24 cellular contexts compared by ENCODE assay signal in the genomic region with DNA sequence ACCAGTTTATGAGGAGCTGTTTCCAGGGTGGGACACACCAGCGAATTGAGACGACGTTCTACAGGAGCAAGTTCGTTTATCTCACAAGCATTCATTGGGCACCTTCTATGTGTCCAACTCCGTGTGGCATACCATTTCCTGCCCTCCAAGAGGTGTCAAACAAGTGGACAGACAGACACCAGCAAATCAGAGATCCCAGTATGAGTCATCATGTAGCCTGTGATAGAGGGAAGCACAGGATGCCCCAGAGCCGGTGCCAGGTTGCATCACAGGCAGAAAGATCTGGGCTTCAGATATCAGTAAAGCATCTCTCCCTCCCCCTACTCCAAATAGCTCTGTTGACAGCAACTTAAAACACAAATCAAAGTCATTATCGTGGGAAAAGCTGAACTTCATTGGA. TPM values are rescaled to one million over a fixed set of nuclear protein-coding genes. Genes with fewer than 3 reads are reported as not detected.
DNase-seq lines count a peak whose midpoint lies in the region; ATAC-seq, FAIRE-seq and TF ChIP-seq lines count a peak whose summit lies in the region.
"Had no signal": no experiment of that assay in that cellular context is flagged by ENCODE, and none has a peak within 500 bp of the region (broad histone marks: within the 10 kb centered on the region; RNA-seq: fewer than 3 reads in every experiment).

No MANE protein-coding gene starts in this region.

- H4K8ac ChIP-seq in mesenchymal stem cell (ENCODE audit: low read length): no peak overlapping the region

- H3K27ac ChIP-seq in K562 (ENCODE audit: extremely low read depth, low read depth, low read length): no peak overlapping the region
- H3K27ac ChIP-seq in mesenchymal stem cell (ENCODE audit: low read length, poor library complexity, severe bottlenecking): no peak overlapping the region
- H3K27ac ChIP-seq: sigmoid colon, SJCRH30 had no signal

- peaks cover 2 to 18% of the 10 kb centered on the region in 2 experiments; a peak in 2 of 5 replicates for H3K27me3 ChIP-seq in K562 (ENCODE audit: control insufficient read depth in 2 of 2, insufficient read depth in 2 of 2, low read length in 2 of 2)
- no peaks in the 10 kb centered on the region for H3K27me3 ChIP-seq in mesenchymal stem cell (ENCODE audit: control insufficient read depth in 1 of 2, insufficient read depth in 1 of 2, low read length in 2 of 2)
- H3K27me3 ChIP-seq: sigmoid colon, SJCRH30 had no signal

- H3K14ac ChIP-seq in mesenchymal stem cell (ENCODE audit: low read length in 2 of 2): no peak overlapping the region

- under 1% methylated on average over 7 of the region's 7 CpGs for WGBS in K562 (ENCODE audit: insufficient coverage, low coverage, missing lambda C conversion rate)
- WGBS in mesenchymal stem cell: 67% methylated on average over 6 of the region's 7 CpGs

- H3K27ac Mint-ChIP-seq in activated CD8-positive, alpha-beta T cell treated with anti-CD3 and anti-CD28 coated beads for 36 hours: no peak overlapping the region
- no peak overlapping the region for H3K27ac Mint-ChIP-seq in activated CD8-positive, alpha-beta T cell treated with anti-CD3 and anti-CD28 coated beads, Interleukin-2, amount 10 ng/mL, durations not matched to agents 7 days and 5 days
- H3K27ac Mint-ChIP-seq: HFFc6 had no signal

- H3K9ac ChIP-seq in K562 (ENCODE audit: insufficient read depth in 1 of 2, low read depth in 2 of 2, low read length in 2 of 2): no peak overlapping the region
- no peak overlapping the region for H3K9ac ChIP-seq in mesenchymal stem cell (ENCODE audit: low read length)

- FAIRE-seq in K562 (lab: Jason Lieb, UNC): no peak
- FAIRE-seq: HTR-8/SVneo had no signal

- H3K9me1 ChIP-seq in K562 (ENCODE audit: control insufficient read depth, insufficient read depth, low read length): no peaks in the 10 kb centered on the region

- no peak overlapping the region for H3K18ac ChIP-seq in mesenchymal stem cell (ENCODE audit: low read depth in 1 of 2, low read length in 2 of 2)

- H3K4me1 ChIP-seq in K562 (replicated peaks in 1 of 2; ENCODE audit: control insufficient read depth in 2 of 2, insufficient read depth in 2 of 2, low read length in 2 of 2) (no peaks in the 10 kb centered on the region), mesenchymal stem cell (ENCODE audit: control insufficient read depth, insufficient read depth, low read depth, low read length) (peaks cover 12% of the 10 kb centered on the region)
- H3K4me1 ChIP-seq: sigmoid colon had no signal

- H3K36me3 Mint-ChIP-seq in activated CD8-positive, alpha-beta T cell treated with anti-CD3 and anti-CD28 coated beads for 36 hours (ENCODE audit: low read depth): no peaks in the 10 kb centered on the region
- H3K36me3 Mint-ChIP-seq in activated CD8-positive, alpha-beta T cell treated with anti-CD3 and anti-CD28 coated beads, Interleukin-2, amount 10 ng/mL, durations not matched to agents 7 days and 5 days (ENCODE audit: low read depth): no peaks in the 10 kb centered on the region
- H3K36me3 Mint-ChIP-seq: CD4-positive, alpha-beta memory T cell had no signal

- peaks cover 20% of the 10 kb centered on the region for H3K27me3 Mint-ChIP-seq in activated CD8-positive, alpha-beta T cell treated with anti-CD3 and anti-CD28 coated beads for 36 hours
- peaks cover 3% of the 10 kb centered on the region for H3K27me3 Mint-ChIP-seq in activated CD8-positive, alpha-beta T cell treated with anti-CD3 and anti-CD28 coated beads, Interleukin-2, amount 10 ng/mL, durations not matched to agents 7 days and 5 days (ENCODE audit: low read depth)
- H3K27me3 Mint-ChIP-seq: CD4-positive, alpha-beta memory T cell had no signal

- intact Hi-C loops in activated CD8-positive, alpha-beta T cell treated with anti-CD3 and anti-CD28 coated beads for 36 hours (cut with micrococcal nuclease): no loop called here
- intact Hi-C loops in K562 (cut with micrococcal nuclease): no loop called here

- H2BK5ac ChIP-seq in mesenchymal stem cell (ENCODE audit: low read depth, low read length, poor library complexity, severe bottlenecking): no peak overlapping the region

- in situ Hi-C loops in K562 (cut with MboI): no loop called here

- no peak for TF ChIP-seq RAD21 in K562 (CRISPR knock-in tag; conservative IDR thresholded peaks at IDR 0.05 in 1 of 2, IDR thresholded peaks at IDR 0.05 in 1 of 2)

- ATAC-seq in activated CD8-positive, alpha-beta T cell treated with anti-CD3 and anti-CD28 coated beads for 36 hours: no peak
- ATAC-seq in activated CD8-positive, alpha-beta T cell treated with anti-CD3 and anti-CD28 coated beads, Interleukin-2, amount 10 ng/mL, durations not matched to agents 7 days and 5 days: no peak
- ATAC-seq in K562 (no peak), HG03025 (IDR thresholded peaks at IDR 0.05; ENCODE audit: low FRiP score, unreplicated experiment) (no peak)
- ATAC-seq: activated CD4-positive, CD25-positive, alpha-beta regulatory T cell treated with anti-CD3 and anti-CD28 coated beads, Interleukin-2, amount 50 U/mL, for 24 hours; left colon had no signal

- no peaks in the 10 kb centered on the region for H3K9me3 Mint-ChIP-seq in activated CD8-positive, alpha-beta T cell treated with anti-CD3 and anti-CD28 coated beads for 36 hours
- H3K9me3 Mint-ChIP-seq in activated CD8-positive, alpha-beta T cell treated with anti-CD3 and anti-CD28 coated beads, Interleukin-2, amount 10 ng/mL, durations not matched to agents 7 days and 5 days (ENCODE audit: insufficient read depth): no peaks in the 10 kb centered on the region
- H3K9me3 Mint-ChIP-seq: CD4-positive, alpha-beta memory T cell had no signal

- H3K79me2 ChIP-seq in K562 (ENCODE audit: control insufficient read depth, insufficient read depth, low read length): no peaks in the 10 kb centered on the region

- no peak overlapping the region for H3K4ac ChIP-seq in mesenchymal stem cell (ENCODE audit: low read depth in 1 of 2, low read length in 2 of 2)

- no peak for TF ChIP-seq EP300 in K562 (IDR thresholded peaks at IDR 0.05; ENCODE audit: low read length)

- TF ChIP-seq CTCF in activated CD8-positive, alpha-beta T cell treated with anti-CD3 and anti-CD28 coated beads for 36 hours (IDR thresholded peaks at IDR 0.05): no peak
- no peak for TF ChIP-seq CTCF in K562 (IDR thresholded peaks at IDR 0.05 in 2 of 3, conservative IDR thresholded peaks at IDR 0.05 in 1 of 3; ENCODE audit: insufficient read depth in 2 of 3, low read depth in 1 of 3, low read length in 3 of 3)

- no TSS peak for BruUV-seq in K562 (replicated peaks; lab: Mats Ljungman, UMichigan)

- H3K9me3 ChIP-seq in K562 (replicated peaks; ENCODE audit: control insufficient read depth, insufficient read depth, low read depth, low read length) (no peaks in the 10 kb centered on the region), mesenchymal stem cell (ENCODE audit: control insufficient read depth, low read length) (no peaks in the 10 kb centered on the region)
- H3K9me3 ChIP-seq: sigmoid colon, SJCRH30 had no signal

- H2AFZ ChIP-seq in K562 (ENCODE audit: low read depth, low read length) (no peak overlapping the region), mesenchymal stem cell (ENCODE audit: low read depth, low read length) (no peak overlapping the region)

- no peaks in the 10 kb centered on the region for H3K79me1 ChIP-seq in mesenchymal stem cell (replicated peaks; ENCODE audit: low read length, poor library complexity, severe bottlenecking)

- POLR2A ChIA-PET in activated CD8-positive, alpha-beta T cell treated with anti-CD3 and anti-CD28 coated beads for 36 hours (lab: Charles Lee): no interaction called here
- POLR2A ChIA-PET in activated CD8-positive, alpha-beta T cell treated with anti-CD3 and anti-CD28 coated beads, Interleukin-2, amount 10 ng/mL, durations not matched to agents 7 days and 5 days (lab: Charles Lee): interaction anchor here (0.6 to 1.3 kb wide), 2 partner anchors 15 to 34 kb away, joined by 3 read pairs; no protein-coding TSS in a partner anchor
- POLR2A ChIA-PET in K562 (lab: Yijun Ruan, JAX): interaction anchor here (0.6 to 0.9 kb wide), 2 partner anchors 15 to 34 kb away, joined by 3 read pairs; no protein-coding TSS in a partner anchor

- DNase-seq in activated CD8-positive, alpha-beta T cell treated with anti-CD3 and anti-CD28 coated beads for 36 hours: peak; percentile 21
- no peak for DNase-seq in activated CD8-positive, alpha-beta T cell treated with anti-CD3 and anti-CD28 coated beads, Interleukin-2, amount 10 ng/mL, durations not matched to agents 7 days and 5 days
- DNase-seq in LHCN-M2 (ENCODE audit: low read depth) (peak; percentile 48), K562 (ENCODE audit: extremely low read depth in 1 of 4, low spot score in 3 of 4) (no peak), mesenchymal stem cell (peak; percentile 44), NCI-H2196 treated with DMSO at 0.1 percent for 48 hours (lab: John Stamatoyannopoulos, UW; ENCODE audit: unreplicated experiment) (no peak), germinal center (ENCODE audit: low spot score) (no peak)
- DNase-seq: CD4-positive, alpha-beta memory T cell; central memory CD4-positive, alpha-beta T cell; effector memory CD4-positive, alpha-beta T cell; EL; HFFc6; hypothalamus; left colon; NCI-H1930; NCI-H510A treated with DMSO at 0.1 percent for 48 hours; occipital lobe; sigmoid colon; SJCRH30; stimulated activated CD4-positive, alpha-beta T cell treated with anti-CD3 and anti-CD28 coated beads, Interleukin-4, amount 100 ng/mL, for 1 hour; substantia nigra had no signal

- no peak for TF ChIP-seq POLR2A in K562 (conservative IDR thresholded peaks at IDR 0.05)

- H3K4me3 ChIP-seq in K562: no peak overlapping the region
- H3K4me3 ChIP-seq in mesenchymal stem cell (ENCODE audit: insufficient read depth in 1 of 2, low read depth in 1 of 2, low read length in 2 of 2): no peak overlapping the region
- H3K4me3 ChIP-seq: sigmoid colon, SJCRH30 had no signal

- no peak overlapping the region for H2BK120ac ChIP-seq in mesenchymal stem cell (ENCODE audit: low read depth, low read length)

- no peak overlapping the region for H3K23ac ChIP-seq in mesenchymal stem cell (ENCODE audit: low read length in 2 of 2)

- H3K36me3 ChIP-seq in K562 (ENCODE audit: control insufficient read depth, insufficient read depth, low read length): no peaks in the 10 kb centered on the region
- no peaks in the 10 kb centered on the region for H3K36me3 ChIP-seq in mesenchymal stem cell (ENCODE audit: control insufficient read depth in 1 of 2, insufficient read depth in 2 of 2, low read depth in 1 of 2, low read length in 2 of 2)
- H3K36me3 ChIP-seq: sigmoid colon, SJCRH30 had no signal

- H3K4me3 Mint-ChIP-seq in activated CD8-positive, alpha-beta T cell treated with anti-CD3 and anti-CD28 coated beads for 36 hours: no peak overlapping the region
- no peak overlapping the region for H3K4me3 Mint-ChIP-seq in activated CD8-positive, alpha-beta T cell treated with anti-CD3 and anti-CD28 coated beads, Interleukin-2, amount 10 ng/mL, durations not matched to agents 7 days and 5 days
- H3K4me3 Mint-ChIP-seq: HFFc6 had no signal

- CTCF ChIA-PET in activated CD8-positive, alpha-beta T cell treated with anti-CD3 and anti-CD28 coated beads for 36 hours (lab: Charles Lee): no interaction called here
- CTCF ChIA-PET in activated CD8-positive, alpha-beta T cell treated with anti-CD3 and anti-CD28 coated beads, Interleukin-2, amount 10 ng/mL, durations not matched to agents 7 days and 5 days (lab: Charles Lee): interaction anchor here (1.1 kb wide), 1 partner anchor 30 kb away, joined by 6 read pairs; no protein-coding TSS in a partner anchor
- CTCF ChIA-PET in K562 (lab: Yijun Ruan, JAX; ENCODE audit: low intra/inter-chr PET ratio): no interaction called here

- H2BK15ac ChIP-seq in mesenchymal stem cell (ENCODE audit: low read depth, poor library complexity, severe bottlenecking): no peak overlapping the region

- H4K91ac ChIP-seq in mesenchymal stem cell (ENCODE audit: low read length): no peak overlapping the region

- H4K20me1 ChIP-seq in K562 (replicated peaks; ENCODE audit: control insufficient read depth, insufficient read depth, low read length): no peaks in the 10 kb centered on the region

- H3K4me1 Mint-ChIP-seq in activated CD8-positive, alpha-beta T cell treated with anti-CD3 and anti-CD28 coated beads for 36 hours (ENCODE audit: low read depth): peaks cover 10% of the 10 kb centered on the region
- H3K4me1 Mint-ChIP-seq in activated CD8-positive, alpha-beta T cell treated with anti-CD3 and anti-CD28 coated beads, Interleukin-2, amount 10 ng/mL, durations not matched to agents 7 days and 5 days (ENCODE audit: low read depth): peaks cover 21% of the 10 kb centered on the region

- no peak overlapping the region for H2BK12ac ChIP-seq in mesenchymal stem cell (ENCODE audit: low read length in 2 of 2)

- peak overlapping the region; percentile 62 for H2AK5ac ChIP-seq in mesenchymal stem cell (ENCODE audit: low read length, severe bottlenecking)

- no peak overlapping the region for H3K4me2 ChIP-seq in K562 (ENCODE audit: insufficient read depth, low read length)
- no peak overlapping the region for H3K4me2 ChIP-seq in mesenchymal stem cell (ENCODE audit: low read length, poor library complexity, severe bottlenecking)

RNA-seq across cellular contexts. Expression of a gene that starts 31.8 kb away (rescaled TPM):
- 10 to 100 TPM; 17.4 to 18.6 TPM for total RNA-seq in activated CD8-positive, alpha-beta T cell treated with anti-CD3 and anti-CD28 coated beads for 36 hours
- 1 to 10 TPM; 4.3 to 4.6 TPM for total RNA-seq in activated CD8-positive, alpha-beta T cell treated with anti-CD3 and anti-CD28 coated beads, Interleukin-2, amount 10 ng/mL, durations not matched to agents 7 days and 5 days
- total RNA-seq in LHCN-M2 (2014; rRNA removed): 2.4 and 2.6 TPM in 2 replicates
- polyA plus RNA-seq in LHCN-M2 (2012): 2.8 TPM
- not detected in 2 replicates for total RNA-seq in K562 (2011; cell fraction: chromatin; rRNA removed; ENCODE audit: low replicate concordance)
- total RNA-seq in K562 (2011; cell fraction: nucleolus; rRNA removed): not detected in 2 replicates
- total RNA-seq in K562 (2011; cell fraction: nucleoplasm; rRNA removed): not detected in 2 replicates
- 0.29 TPM in 1 of 2 replicates, not detected in the other for total RNA-seq in K562 (2014; rRNA removed)
- total RNA-seq in K562 (2014; rRNA removed; fragmentation: Illumina TruSeq; extraction: Trizol): not detected in 2 replicates
- total RNA-seq in K562 (2015; rRNA removed; fragmentation: Illumina TruSeq; extraction: Trizol): not detected in 2 replicates
- total RNA-seq in K562 (2021): 0.16 and 0.18 TPM in 2 replicates
- polyA plus RNA-seq in K562 (2011; rRNA removed): 0.01 TPM in 1 of 2 replicates, not detected in the other
- polyA plus RNA-seq in K562 (2011; cell fraction: cytosol; rRNA removed): not detected in 2 replicates
- polyA plus RNA-seq in K562 (2011; cell fraction: nucleus; rRNA removed): not detected in 2 replicates
- polyA plus RNA-seq in K562 (2012): 0.01 TPM in 2 replicates
- not detected in 2 replicates for polyA plus RNA-seq in K562 (2014; fragmentation: Illumina TruSeq; extraction: Trizol)
- not detected for polyA plus RNA-seq in K562 (2014; fragmentation: Nextera tagmentation; extraction: Ambion mirVana)
- polyA plus RNA-seq in K562 (2014; rRNA removed): not detected in 2 replicates
- polyA minus RNA-seq in K562 (2011; rRNA and poly(A)+ RNA removed): not detected in 2 replicates
- polyA minus RNA-seq in K562 (2011; cell fraction: cytosol; rRNA and poly(A)+ RNA removed): not detected in 2 replicates
- not detected in 2 replicates for polyA minus RNA-seq in K562 (2011; cell fraction: nucleus; rRNA and poly(A)+ RNA removed)
- polyA plus RNA-seq in mesenchymal stem cell (2013, experiment 1 of 2): 32.9 TPM
- 32.6 TPM for polyA plus RNA-seq in mesenchymal stem cell (2013, experiment 2 of 2)
- total RNA-seq: HFFc6 had no signal

Comparison
In these comparisons a context has a peak if more than half of its experiments do, and no peak if none do; other contexts are left out.
1. DNase-seq: peak in activated CD8-positive, alpha-beta T cell treated with anti-CD3 and anti-CD28 coated beads for 36 hours (single experiment), LHCN-M2 (single experiment) and mesenchymal stem cell (single experiment); none in activated CD8-positive, alpha-beta T cell treated with anti-CD3 and anti-CD28 coated beads, Interleukin-2, amount 10 ng/mL, durations not matched to agents 7 days and 5 days (single experiment), K562 (0 of 4), NCI-H2196 treated with DMSO at 0.1 percent for 48 hours (single experiment) and germinal center (single experiment).